ENCODE assay signal across 24 cellular contexts in the genomic region with DNA sequence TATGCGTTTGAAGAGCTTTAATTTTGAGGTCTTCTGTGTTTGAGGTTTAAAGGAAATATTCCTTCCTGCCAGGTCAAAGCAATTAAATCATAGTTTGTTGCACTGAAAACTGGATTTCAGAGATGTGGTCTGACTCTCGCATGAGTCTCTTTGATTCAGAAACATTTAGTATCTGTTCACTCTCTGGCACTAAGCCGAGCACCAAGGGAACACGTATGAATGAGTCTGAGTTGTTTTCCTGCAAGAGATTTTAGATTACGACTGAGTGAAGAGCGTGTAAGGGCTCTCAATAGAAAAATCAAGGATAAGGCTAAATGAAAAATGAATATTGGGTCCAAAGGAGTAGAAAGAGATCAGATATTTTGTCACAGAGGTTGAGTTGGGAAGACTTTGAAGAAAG.
"Had no signal": no experiment of that assay in that cellular context is flagged by ENCODE, and none has a peak within 500 bp of the region (broad histone marks: within the 10 kb centered on the region; RNA-seq: fewer than 3 reads in every experiment).

No MANE protein-coding gene starts in this region.

- ATAC-seq: esophagus mucosa; foreskin keratinocyte; heart right ventricle; left cardiac atrium; left lung; natural killer cell; psoas muscle; right cardiac atrium; stimulated activated naive B cell treated with anti-CD40 and anti-IgM and Interleukin-4, amounts not matched to agents 10 μg/mL and 1 μg/mL and 100 μg/mL, for 72 hours; upper lobe of right lung had no signal

- H3K27me3 Mint-ChIP-seq: stimulated activated naive B cell treated with anti-CD40 and anti-IgM and Interleukin-4, amounts not matched to agents 10 μg/mL and 1 μg/mL and 100 μg/mL, for 72 hours; stimulated activated naive CD8-positive, alpha-beta T cell treated with anti-CD3 and anti-CD28 coated beads, Interleukin-15, Interleukin-2, amounts not matched to agents 100 ng/mL and 50 ng/mL, for 24 hours had no signal

- H3K4me1 Mint-ChIP-seq: natural killer cell; stimulated activated naive B cell treated with anti-CD40 and anti-IgM and Interleukin-4, amounts not matched to agents 10 μg/mL and 1 μg/mL and 100 μg/mL, for 72 hours had no signal

- H3K4me3 Mint-ChIP-seq: natural killer cell; stimulated activated naive B cell treated with anti-CD40 and anti-IgM and Interleukin-4, amounts not matched to agents 10 μg/mL and 1 μg/mL and 100 μg/mL, for 72 hours; stimulated activated naive CD8-positive, alpha-beta T cell treated with anti-CD3 and anti-CD28 coated beads, Interleukin-15, Interleukin-2, amounts not matched to agents 100 ng/mL and 50 ng/mL, for 24 hours had no signal

- H3K27me3 ChIP-seq: foreskin keratinocyte, heart right ventricle, left lung, ovary, spleen, suprapubic skin, transverse colon, upper lobe of right lung, uterus had no signal

- H3K4me1 ChIP-seq: foreskin keratinocyte, heart right ventricle, left lung, psoas muscle, spleen, suprapubic skin, transverse colon, upper lobe of right lung, uterus had no signal

- H3K27ac Mint-ChIP-seq: natural killer cell; stimulated activated naive B cell treated with anti-CD40 and anti-IgM and Interleukin-4, amounts not matched to agents 10 μg/mL and 1 μg/mL and 100 μg/mL, for 72 hours; stimulated activated naive CD8-positive, alpha-beta T cell treated with anti-CD3 and anti-CD28 coated beads, Interleukin-15, Interleukin-2, amounts not matched to agents 100 ng/mL and 50 ng/mL, for 24 hours had no signal

- H3K4me3 ChIP-seq: dorsolateral prefrontal cortex, heart right ventricle, left lung, ovary, psoas muscle, skin epidermis, spleen, suprapubic skin, transverse colon, upper lobe of right lung, uterus had no signal

- H3K36me3 ChIP-seq: heart right ventricle, left lung, ovary, spleen, suprapubic skin, transverse colon, upper lobe of right lung, uterus had no signal

- DNase-seq: dorsolateral prefrontal cortex; effector CD4-positive, alpha-beta T cell; foreskin keratinocyte; glutamatergic neuron; heart right ventricle; hippocampal formation; left cardiac atrium; left lung; natural killer cell; occipital lobe; ovary; psoas muscle; right cardiac atrium; spleen; stimulated activated CD4-positive, alpha-beta T cell treated with anti-CD3 and anti-CD28 coated beads, Interleukin-4, amount 100 ng/mL, for 4 hours; stimulated activated naive B cell treated with anti-CD40 and anti-IgM and Interleukin-4, amounts not matched to agents 10 μg/mL and 1 μg/mL and 100 μg/mL, for 72 hours; transverse colon; upper lobe of right lung; uterus had no signal

- H3K27ac ChIP-seq: dorsolateral prefrontal cortex, epithelial cell of prostate, foreskin keratinocyte, heart right ventricle, left lung, ovary, psoas muscle, skin epidermis, spleen, suprapubic skin, transverse colon, upper lobe of right lung, uterus had no signal

- H3K9me3 ChIP-seq: left lung, ovary, psoas muscle, spleen, suprapubic skin, transverse colon, upper lobe of right lung, uterus had no signal

- H3K36me3 Mint-ChIP-seq: stimulated activated naive B cell treated with anti-CD40 and anti-IgM and Interleukin-4, amounts not matched to agents 10 μg/mL and 1 μg/mL and 100 μg/mL, for 72 hours had no signal
